Comparison of ENCODE assay signal across 26 cellular contexts in the genomic region with DNA sequence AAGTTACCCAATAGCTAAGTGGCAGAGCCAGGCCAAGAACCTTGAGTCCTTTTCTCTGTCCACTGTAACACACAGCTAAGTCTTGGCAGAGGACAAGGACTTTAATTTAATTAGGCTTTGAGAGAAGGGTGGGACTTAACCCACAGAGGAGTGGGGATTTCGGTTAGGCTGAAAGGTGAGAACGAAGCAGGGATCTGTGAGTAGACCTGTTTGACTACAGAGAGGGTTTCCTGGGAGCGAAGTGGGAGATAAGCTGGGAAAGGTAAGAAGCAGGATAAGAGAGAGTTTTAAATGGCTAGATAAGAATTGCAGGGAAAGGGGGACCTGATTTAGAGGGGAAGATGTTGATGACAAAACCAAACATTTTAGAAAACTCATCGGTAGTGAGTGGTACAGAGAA. TPM values are rescaled to one million over a fixed set of nuclear protein-coding genes. Genes with fewer than 3 reads are reported as not detected.
DNase-seq lines count a peak whose midpoint lies in the region; ATAC-seq and TF ChIP-seq lines count a peak whose summit lies in the region.
"Had no signal": no experiment of that assay in that cellular context is flagged by ENCODE, and none has a peak within 500 bp of the region (broad histone marks: within the 10 kb centered on the region; RNA-seq: fewer than 3 reads in every experiment).

No MANE protein-coding gene starts in this region.

- peak overlapping the region; percentile 8 for H2AK5ac ChIP-seq in trophoblast cell (ENCODE audit: low read length)

- BruUV-seq in Caco-2 (replicated peaks; lab: Mats Ljungman, UMichigan) = no TSS peak

- H4K8ac ChIP-seq in trophoblast cell (ENCODE audit: low read depth, low read length) = no peak overlapping the region

- H3K14ac ChIP-seq in trophoblast cell (ENCODE audit: low read length) = peak overlapping the region; percentile 29

- peak overlapping the region; percentile 76 for H4K91ac ChIP-seq in trophoblast cell (ENCODE audit: low read depth, low read length)

- H2BK5ac ChIP-seq in trophoblast cell (ENCODE audit: low read depth, low read length, poor library complexity) = peak overlapping the region; percentile 45

- H3K4me2 ChIP-seq in trophoblast cell (ENCODE audit: low read length) = no peak overlapping the region
- H3K4me2 ChIP-seq: PC-9 had no signal

- H3K4me3 ChIP-seq in Caco-2 (ENCODE audit: low read depth, low read length) (no peak overlapping the region), trophoblast cell (ENCODE audit: low read depth, low read length) (no peak overlapping the region)
- H3K4me3 ChIP-seq: PC-9 had no signal

- H3K36me3 ChIP-seq in Caco-2 (ENCODE audit: control insufficient read depth, insufficient read depth, low read length) (no peaks in the 10 kb centered on the region), trophoblast cell (ENCODE audit: control insufficient read depth in 1 of 2, insufficient read depth in 2 of 2, low read length in 2 of 2) (no peaks in the 10 kb centered on the region)

- H4K12ac ChIP-seq in trophoblast cell (ENCODE audit: low read depth, low read length) = no peak overlapping the region

- H3K27me3 ChIP-seq in Caco-2 (replicated peaks; ENCODE audit: control insufficient read depth, insufficient read depth, low read length) (no peaks in the 10 kb centered on the region), trophoblast cell (ENCODE audit: insufficient read depth, low read length) (no peaks in the 10 kb centered on the region)

- H3K27ac Mint-ChIP-seq in Caco-2 (ENCODE audit: unreplicated experiment) = peak overlapping the region; percentile 98
- no peak overlapping the region for H3K27ac Mint-ChIP-seq in memory B cell
- H3K27ac Mint-ChIP-seq: activated CD4-positive, alpha-beta memory T cell treated with anti-CD3 and anti-CD28 coated beads, Interleukin-2, amount 10 ng/mL, durations not matched to agents 7 days and 5 days; WTC11 had no signal

- H3K27me3 Mint-ChIP-seq in Caco-2 (ENCODE audit: insufficient read depth, unreplicated experiment) (no peaks in the 10 kb centered on the region), memory B cell (peaks cover 11% of the 10 kb centered on the region)

- H3K36me3 Mint-ChIP-seq in Caco-2 (ENCODE audit: insufficient read depth, unreplicated experiment) = peaks cover 11% of the 10 kb centered on the region
- H3K36me3 Mint-ChIP-seq in memory B cell = no peaks in the 10 kb centered on the region
- H3K36me3 Mint-ChIP-seq: WTC11 had no signal

- no peak for ATAC-seq in memory B cell (ENCODE audit: low read depth)
- ATAC-seq: HCT116, left colon, WTC11 had no signal

- peak overlapping the region; percentile 80 for H2BK12ac ChIP-seq in trophoblast cell (ENCODE audit: low read length)

- DNase-seq in Caco-2 = no peak
- DNase-seq in SK-N-DZ (ENCODE audit: low spot score) = peak; percentile 37
- DNase-seq in memory B cell (ENCODE audit: low spot score in 2 of 2) = no peak
- DNase-seq in trophoblast cell = no peak
- no peak for DNase-seq in NCI-H748 (lab: John Stamatoyannopoulos, UW; ENCODE audit: unreplicated experiment)
- DNase-seq in glomerular visceral epithelial cell (ENCODE audit: extremely low spot score) = no peak
- DNase-seq in DMS114 treated with DMSO at 0.1 percent for 48 hours (lab: John Stamatoyannopoulos, UW; ENCODE audit: unreplicated experiment) = no peak
- DNase-seq in activated T-cell treated with anti-CD3 and anti-CD28 coated beads for 4 hours = no peak
- DNase-seq: activated CD4-positive, alpha-beta memory T cell treated with anti-CD3 and anti-CD28 coated beads, Interleukin-2, amount 10 ng/mL, durations not matched to agents 7 days and 5 days; activated naive CD4-positive, alpha-beta T cell; aorta; central memory CD4-positive, alpha-beta T cell; DMS79; head of caudate nucleus; Kasumi-1; left colon; midbrain; NCI-H1092; NCI-H1930; NCI-H226; PC-9; small intestine; stimulated activated CD4-positive, alpha-beta T cell treated with anti-CD3 and anti-CD28 coated beads, Interleukin-2, amount 100 ng/mL, for 48 hours; stimulated activated naive CD4-positive, alpha-beta T cell had no signal

- H3K79me2 ChIP-seq in trophoblast cell (ENCODE audit: control insufficient read depth, insufficient read depth, low read length, poor library complexity) = peaks cover 8% of the 10 kb centered on the region

- no peak overlapping the region for H3K23ac ChIP-seq in trophoblast cell (ENCODE audit: low read length)

- peak overlapping the region; percentile 80 for H3K4me3 Mint-ChIP-seq in Caco-2 (ENCODE audit: unreplicated experiment)
- H3K4me3 Mint-ChIP-seq in memory B cell = peak overlapping the region; percentile 6

- H2BK120ac ChIP-seq in trophoblast cell (ENCODE audit: insufficient read depth, low read length, poor library complexity) = no peak overlapping the region

- intact Hi-C loops in Caco-2 (cut with micrococcal nuclease; ENCODE audit: unreplicated experiment) = loop anchor here (5.0 kb wide), 4 partner anchors 95 to 180 kb away; no protein-coding TSS in a partner anchor

- H3K4ac ChIP-seq in trophoblast cell (ENCODE audit: low read depth, low read length) = no peak overlapping the region

- peaks cover 26% of the 10 kb centered on the region for H3K4me1 Mint-ChIP-seq in Caco-2 (ENCODE audit: low read depth, unreplicated experiment)
- peaks cover 10% of the 10 kb centered on the region for H3K4me1 Mint-ChIP-seq in memory B cell

- POLR2A ChIA-PET in Caco-2 (lab: Charles Lee) = no interaction called here

- peaks cover 26% of the 10 kb centered on the region for H3K79me1 ChIP-seq in trophoblast cell (ENCODE audit: low read length)

- H3K18ac ChIP-seq in trophoblast cell (ENCODE audit: low read length) = no peak overlapping the region

- peaks cover 22% of the 10 kb centered on the region for H3K4me1 ChIP-seq in Caco-2
- peaks cover 9 to 26% of the 10 kb centered on the region in 2 experiments for H3K4me1 ChIP-seq in trophoblast cell (ENCODE audit: control insufficient read depth in 1 of 2, insufficient read depth in 2 of 2, low read length in 2 of 2)

- CTCF ChIA-PET in Caco-2 (lab: Charles Lee) = no interaction called here

- H3K9me3 Mint-ChIP-seq in Caco-2 (ENCODE audit: unreplicated experiment) = no peaks in the 10 kb centered on the region
- no peaks in the 10 kb centered on the region for H3K9me3 Mint-ChIP-seq in memory B cell
- H3K9me3 Mint-ChIP-seq: activated CD4-positive, alpha-beta memory T cell treated with anti-CD3 and anti-CD28 coated beads, Interleukin-2, amount 10 ng/mL, durations not matched to agents 7 days and 5 days; WTC11 had no signal

- no peak overlapping the region for H3K9ac ChIP-seq in trophoblast cell (ENCODE audit: low read length)

- no CpG with 5 or more reads among the region's 4 CpGs for WGBS in trophoblast cell (ENCODE audit: extremely low coverage, insufficient coverage, insufficient read length)

- H3K9me3 ChIP-seq in Caco-2 = no peaks in the 10 kb centered on the region
- no peaks in the 10 kb centered on the region for H3K9me3 ChIP-seq in trophoblast cell (ENCODE audit: insufficient read depth, low read depth, low read length)

- no peak overlapping the region for H2AFZ ChIP-seq in trophoblast cell (ENCODE audit: insufficient read depth, low read length, poor library complexity)
- H2AFZ ChIP-seq: PC-9 had no signal

- TF ChIP-seq CTCF in Caco-2 (IDR thresholded peaks at IDR 0.05; ENCODE audit: insufficient read depth in 1 of 2, low read depth in 1 of 2, low read length in 1 of 2, severe bottlenecking in 1 of 2, unreplicated experiment in 1 of 2) = no peak

- peak overlapping the region; percentile 6 for H3K27ac ChIP-seq in trophoblast cell (ENCODE audit: low read depth, low read length)
- H3K27ac ChIP-seq: PC-9 had no signal

RNA-seq across cellular contexts. Expression of gene PPFIBP1, which starts 2.0 kb away (rescaled TPM):
- 109 and 134 TPM in 2 replicates for total RNA-seq in Caco-2 (2022)
- 17.9 and 27.7 TPM in 2 replicates for polyA plus RNA-seq in SK-N-DZ (2014; cell fraction: cytosol; rRNA removed)
- polyA plus RNA-seq in SK-N-DZ (2014; cell fraction: nucleus; rRNA removed) = 23.4 and 28.7 TPM in 2 replicates
- 104 and 107 TPM in 2 replicates for polyA plus RNA-seq in trophoblast cell (2013)
